Comparison of ENCODE assay signal across 23 cellular contexts in the genomic region with DNA sequence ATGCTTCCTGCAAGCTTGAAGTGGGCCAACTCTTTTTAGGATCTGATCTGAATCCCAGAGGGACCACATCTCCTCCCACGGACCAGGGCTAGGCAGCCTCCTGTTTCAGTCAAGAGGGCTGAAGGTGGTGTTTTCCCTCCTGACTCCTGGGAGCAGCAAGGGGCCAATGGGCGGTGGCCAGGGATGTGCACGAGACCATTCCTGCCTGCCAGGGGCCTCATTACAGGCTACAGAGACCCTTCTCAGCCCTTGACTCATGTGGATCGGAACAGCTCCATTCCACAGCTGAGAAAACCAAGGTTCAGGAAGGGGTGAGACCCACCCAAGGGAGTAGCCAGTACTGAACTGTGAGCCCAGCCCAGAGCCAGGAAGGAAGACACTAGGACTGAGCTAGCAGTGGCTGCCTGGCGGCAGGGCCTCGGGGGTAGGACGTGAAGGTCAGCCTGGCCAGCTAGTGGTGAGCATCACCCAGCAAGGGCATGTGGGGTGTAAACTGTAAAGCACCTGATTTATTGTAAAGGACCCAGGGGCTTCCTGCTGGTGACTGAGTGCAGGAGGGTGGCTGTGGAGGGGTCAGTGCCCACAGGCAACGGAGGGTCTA. TPM values are rescaled to one million over a fixed set of nuclear protein-coding genes. Genes with fewer than 3 reads are reported as not detected.
A peak's percentile ranks its signal among the peaks of the same experiment; 100 is the strongest.
DNase-seq lines count a peak whose midpoint lies in the region; ATAC-seq and TF ChIP-seq lines count a peak whose summit lies in the region.
"Had no signal": no experiment of that assay in that cellular context is flagged by ENCODE, and none has a peak within 500 bp of the region (broad histone marks: within the 10 kb centered on the region; RNA-seq: fewer than 3 reads in every experiment).

No MANE protein-coding gene starts in this region.

- peaks cover 17% of the 10 kb centered on the region for H3K36me3 Mint-ChIP-seq in dendritic cell treated with granulocyte-macrophage colony-stimulating factor and Interleukin-4, amounts not matched to agents 40 ng/mL and 50 ng/mL, for 4 days (ENCODE audit: low read depth)
- no peaks in the 10 kb centered on the region for H3K36me3 Mint-ChIP-seq in neural crest cell (ENCODE audit: low read depth)

- peaks cover 36% of the 10 kb centered on the region for H3K27me3 Mint-ChIP-seq in dendritic cell treated with granulocyte-macrophage colony-stimulating factor and Interleukin-4, amounts not matched to agents 40 ng/mL and 50 ng/mL, for 4 days
- peaks cover 4% of the 10 kb centered on the region for H3K27me3 Mint-ChIP-seq in neural crest cell (ENCODE audit: low read depth)

- H3K9me3 Mint-ChIP-seq in dendritic cell treated with granulocyte-macrophage colony-stimulating factor and Interleukin-4, amounts not matched to agents 40 ng/mL and 50 ng/mL, for 4 days, result no peaks in the 10 kb centered on the region
- H3K9me3 Mint-ChIP-seq in neural crest cell, result no peaks in the 10 kb centered on the region
- H3K9me3 Mint-ChIP-seq: activated naive CD8-positive, alpha-beta T cell treated with anti-CD3 and anti-CD28 coated beads, Interleukin-2, amount 50 U/mL, for 24 hours; nephron had no signal

- no peaks in the 10 kb centered on the region for H3K9me3 ChIP-seq in right atrium auricular region
- H3K9me3 ChIP-seq: heart left ventricle, SJSA1, vagina had no signal

- H3K36me3 ChIP-seq in right atrium auricular region, result no peaks in the 10 kb centered on the region
- H3K36me3 ChIP-seq: heart left ventricle, SJSA1, vagina had no signal

- peaks cover 86% of the 10 kb centered on the region for H3K4me1 Mint-ChIP-seq in dendritic cell treated with granulocyte-macrophage colony-stimulating factor and Interleukin-4, amounts not matched to agents 40 ng/mL and 50 ng/mL, for 4 days (ENCODE audit: low read depth)
- peaks cover 16% of the 10 kb centered on the region for H3K4me1 Mint-ChIP-seq in neural crest cell
- H3K4me1 Mint-ChIP-seq: activated naive CD8-positive, alpha-beta T cell treated with anti-CD3 and anti-CD28 coated beads, Interleukin-2, amount 50 U/mL, for 24 hours had no signal

- DNase-seq in right atrium auricular region (ENCODE audit: low spot score) (peak; percentile 42), left cardiac atrium (no peak), neural crest cell (ENCODE audit: low read depth, low spot score) (no peak), GOT3 (lab: John Stamatoyannopoulos, UW) (no peak), retina (no peak)
- no peak for DNase-seq in stimulated activated CD4-positive, alpha-beta T cell treated with anti-CD3 and anti-CD28 coated beads, Interleukin-12 subunit alpha, Interleukin-12 subunit beta, amount 100 ng/mL, for 4 hours
- DNase-seq in stimulated activated CD8-positive, alpha-beta memory T cell treated with anti-CD3 and anti-CD28 coated beads, Interleukin-4, amount 100 ng/mL, for 48 hours, result no peak
- DNase-seq: activated CD4-positive, alpha-beta T cell treated with anti-CD3 and anti-CD28 coated beads for 4 hours; activated gamma-delta T cell; activated naive CD8-positive, alpha-beta T cell treated with anti-CD3 and anti-CD28 coated beads, Interleukin-2, amount 50 U/mL, for 24 hours; Calu3; DND-41; NCI-H146; NK-92 treated with Interleukin-12 subunit alpha and Interleukin-12 subunit beta, amount 100 ng/mL, for 24 hours; T-helper 1 cell had no signal

- intact Hi-C loops in left cardiac atrium (cut with DNase I), result no loop called here
- intact Hi-C loops in dendritic cell treated with granulocyte-macrophage colony-stimulating factor and Interleukin-4, amounts not matched to agents 40 ng/mL and 50 ng/mL, for 4 days (cut with micrococcal nuclease), result no loop called here

- H3K27ac Mint-ChIP-seq in dendritic cell treated with granulocyte-macrophage colony-stimulating factor and Interleukin-4, amounts not matched to agents 40 ng/mL and 50 ng/mL, for 4 days, result peak overlapping the region; percentile 91
- H3K27ac Mint-ChIP-seq in neural crest cell (ENCODE audit: unreplicated experiment), result peak overlapping the region; percentile 22
- H3K27ac Mint-ChIP-seq: activated naive CD8-positive, alpha-beta T cell treated with anti-CD3 and anti-CD28 coated beads, Interleukin-2, amount 50 U/mL, for 24 hours; nephron had no signal

- no peak for ATAC-seq in left cardiac atrium
- ATAC-seq: activated naive CD8-positive, alpha-beta T cell treated with anti-CD3 and anti-CD28 coated beads, Interleukin-2, amount 50 U/mL, for 24 hours; heart left ventricle had no signal

- H3K4me3 Mint-ChIP-seq in dendritic cell treated with granulocyte-macrophage colony-stimulating factor and Interleukin-4, amounts not matched to agents 40 ng/mL and 50 ng/mL, for 4 days, result no peak overlapping the region
- H3K4me3 Mint-ChIP-seq in neural crest cell, result no peak overlapping the region
- H3K4me3 Mint-ChIP-seq: activated naive CD8-positive, alpha-beta T cell treated with anti-CD3 and anti-CD28 coated beads, Interleukin-2, amount 50 U/mL, for 24 hours; nephron had no signal

- TF ChIP-seq CTCF in right atrium auricular region (IDR thresholded peaks at IDR 0.05) (no peak), neural crest cell (conservative IDR thresholded peaks at IDR 0.05) (no peak)

- H3K4me1 ChIP-seq in right atrium auricular region, result peaks cover 0 to 60% of the 10 kb centered on the region in 2 donors
- H3K4me1 ChIP-seq: SJSA1 had no signal

- no peaks in the 10 kb centered on the region for H3K27me3 ChIP-seq in right atrium auricular region
- H3K27me3 ChIP-seq: vagina had no signal

- H3K27ac ChIP-seq in right atrium auricular region, result no peak overlapping the region
- H3K27ac ChIP-seq: C4-2B, epithelial cell of prostate, SJSA1, vagina had no signal

- no peak overlapping the region for H3K4me3 ChIP-seq in right atrium auricular region
- H3K4me3 ChIP-seq: heart left ventricle, SJSA1, vagina had no signal

RNA-seq across cellular contexts. Expression of a gene that starts 3.4 kb away (rescaled TPM):
- 1 to 10 TPM in 1 of 2 donors, under 1 TPM in 1; 0.19 to 1.9 TPM for total RNA-seq in right atrium auricular region
- total RNA-seq in left cardiac atrium, result 1 to 10 TPM; 2.0 to 4.4 TPM
- total RNA-seq in neural crest cell, result not detected in 2 replicates
- total RNA-seq: Calu3, SJSA1 had no signal

RNA-seq across cellular contexts. Expression of a gene that starts 39.3 kb away (rescaled TPM):
- total RNA-seq in right atrium auricular region (10 to 100 TPM; 41.6 to 59.9 TPM), left cardiac atrium (10 to 100 TPM; 42.2 to 53.2 TPM), neural crest cell (51.3 and 55.7 TPM in 2 replicates)

RNA-seq across cellular contexts. Expression of a gene that starts 50.7 kb away (rescaled TPM):
- total RNA-seq in right atrium auricular region, result 10 to 100 TPM in 1 of 2 donors, 1 to 10 TPM in 1; 9.5 to 14.7 TPM
- total RNA-seq in left cardiac atrium, result 10 to 100 TPM; 12.0 to 16.5 TPM
- 0.14 and 0.27 TPM in 2 replicates for total RNA-seq in neural crest cell
- total RNA-seq: H4, SJSA1 had no signal
